Comparison of ENCODE assay signal across 1 cellular context in genomic region chr10:17444062-17444714, GRCh38.
TF ChIP-seq lines count a peak whose summit lies in the region.

No MANE protein-coding gene starts in this region.

TF ChIP-seq in HepG2, 621 proteins besides CTCF, POLR2A, EP300 and RAD21 (continued from another document):
- TF ChIP-seq ZBTB14 (CRISPR knock-in tag; IDR thresholded peaks at IDR 0.05) = no peak
- no peak for TF ChIP-seq ATRX (CRISPR knock-in tag; IDR thresholded peaks at IDR 0.05; ENCODE audit: borderline replicate concordance)
- TF ChIP-seq PAX8 (CRISPR knock-in tag; IDR thresholded peaks at IDR 0.05; ENCODE audit: borderline replicate concordance) = no peak
- TF ChIP-seq ZNF446 (CRISPR knock-in tag; IDR thresholded peaks at IDR 0.05) = no peak
